8 cellular contexts compared by ENCODE assay signal in the genomic region with DNA sequence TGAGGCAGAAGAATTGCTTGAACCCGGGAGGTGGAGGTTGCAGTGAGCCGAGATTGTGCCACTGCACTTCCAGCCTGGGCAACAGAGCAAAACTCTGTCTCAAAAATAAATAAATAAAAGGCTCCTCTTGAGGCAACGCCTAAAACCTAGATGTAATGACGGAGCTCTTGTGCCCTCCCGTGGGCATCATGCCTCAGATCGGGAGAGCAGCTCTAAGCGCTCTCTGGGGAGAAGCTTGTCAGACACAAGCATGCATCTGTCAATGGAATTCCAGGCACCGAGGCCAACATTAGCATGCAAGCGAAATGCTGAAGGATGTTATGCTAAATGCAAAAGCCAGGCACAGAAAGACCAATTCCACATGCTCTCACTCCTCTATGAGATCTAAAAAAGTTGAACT. TPM values are rescaled to one million over a fixed set of nuclear protein-coding genes. Genes with fewer than 3 reads are reported as not detected.
DNase-seq lines count a peak whose midpoint lies in the region; ATAC-seq and TF ChIP-seq lines count a peak whose summit lies in the region.

No MANE protein-coding gene starts in this region.

- H3K36me3 ChIP-seq in NT2/D1 (ENCODE audit: insufficient read depth, insufficient read length, low read length), result no peaks in the 10 kb centered on the region
- no peaks in the 10 kb centered on the region for H3K36me3 ChIP-seq in effector memory CD4-positive, alpha-beta T cell (ENCODE audit: control insufficient read depth, insufficient read depth, low read length)

- H3K27me3 ChIP-seq in NT2/D1 (ENCODE audit: insufficient read depth, insufficient read length) (no peaks in the 10 kb centered on the region), dorsolateral prefrontal cortex (no peaks in the 10 kb centered on the region)
- H3K27me3 ChIP-seq in effector memory CD4-positive, alpha-beta T cell (replicated peaks; ENCODE audit: control insufficient read depth, insufficient read depth, low read length, poor library complexity, severe bottlenecking), result no peaks in the 10 kb centered on the region

- ATAC-seq in Right ventricle myocardium inferior (peak; percentile 73), GM21390 (IDR thresholded peaks at IDR 0.05; ENCODE audit: unreplicated experiment) (no peak)

- peaks cover 17% of the 10 kb centered on the region; the same call in 1 of the 2 replicates for H3K9me3 ChIP-seq in NT2/D1 (ENCODE audit: insufficient read depth, low read length)
- no peaks in the 10 kb centered on the region for H3K9me3 ChIP-seq in effector memory CD4-positive, alpha-beta T cell (ENCODE audit: control insufficient read depth, low read length)

- DNase-seq in Right ventricle myocardium inferior (ENCODE audit: missing footprints) (no peak), cardiac septum (ENCODE audit: low spot score) (no peak), NT2/D1 (ENCODE audit: low read depth, low spot score) (peak; percentile 54), dorsolateral prefrontal cortex (peak; percentile 27 to 80 (median 74)), nucleus accumbens (lab: John Stamatoyannopoulos, UW) (peak in 49 of 56 donors; percentile 3 to 81 (median 37))
- no peak for DNase-seq in effector memory CD4-positive, alpha-beta T cell
- no peak for DNase-seq in activated CD4-positive, alpha-beta T cell treated with anti-CD3 and anti-CD28 coated beads for 4 hours

- TF ChIP-seq CTCF in dorsolateral prefrontal cortex (IDR thresholded peaks at IDR 0.05 in 54 of 56, conservative IDR thresholded peaks at IDR 0.05 in 2 of 56; ENCODE audit: low read depth in 1 of 56, partially characterized antibody in 56 of 56), result peak in 54 of 56 donors; percentile 27 to 75 (median 55)

- peaks cover 3% of the 10 kb centered on the region for H3K4me1 ChIP-seq in NT2/D1 (ENCODE audit: insufficient read depth, insufficient read length)
- no peaks in the 10 kb centered on the region for H3K4me1 ChIP-seq in effector memory CD4-positive, alpha-beta T cell (ENCODE audit: control insufficient read depth, insufficient read depth, low read length, poor library complexity, severe bottlenecking)

- no peak overlapping the region for H3K9ac ChIP-seq in NT2/D1 (ENCODE audit: insufficient read length, low read depth)

- H3K27ac ChIP-seq in dorsolateral prefrontal cortex, result no peak overlapping the region
- H3K27ac ChIP-seq in effector memory CD4-positive, alpha-beta T cell (ENCODE audit: insufficient read depth, low read length, poor library complexity, severe bottlenecking), result no peak overlapping the region

- intact Hi-C loops in Right ventricle myocardium inferior (cut with DNase I), result loop anchor here (1.0 to 5.0 kb wide), 2 partner anchors 121 to 441 kb away; no protein-coding TSS in a partner anchor
- intact Hi-C loops in cardiac septum (cut with DNase I), result loop anchor here (2.0 kb wide), 1 partner anchor 122 kb away; no protein-coding TSS in a partner anchor
- intact Hi-C loops in dorsolateral prefrontal cortex (cut with DNase I), result loop anchor here (1.0 to 5.0 kb wide), 2 partner anchors 121 kb away; no protein-coding TSS in a partner anchor

- H3K4me3 ChIP-seq in NT2/D1 (ENCODE audit: insufficient read length, low read depth), result no peak overlapping the region
- no peak overlapping the region for H3K4me3 ChIP-seq in dorsolateral prefrontal cortex
- H3K4me3 ChIP-seq in effector memory CD4-positive, alpha-beta T cell (ENCODE audit: insufficient read depth, low read depth, low read length, poor library complexity, severe bottlenecking), result no peak overlapping the region

RNA-seq across cellular contexts. Expression of gene MRI1, which starts 45.6 kb away (rescaled TPM):
- 13.0 TPM for total RNA-seq in Right ventricle myocardium inferior
- total RNA-seq in cardiac septum, result 15.4 TPM
- 10 to 100 TPM; 17.0 to 55.8 (median 33.9) TPM for total RNA-seq in dorsolateral prefrontal cortex

RNA-seq across cellular contexts. Expression of gene C19orf53, which starts 55.5 kb away (rescaled TPM):
- total RNA-seq in Right ventricle myocardium inferior (89.9 TPM), cardiac septum (91.2 TPM), dorsolateral prefrontal cortex (100 to 1,000 TPM in 2 of 120 experiments, 10 to 100 TPM in 118; 44.9 to 112 (median 67.3) TPM)

Comparison
In these comparisons a context has a peak if more than half of its experiments do, and no peak if none do; other contexts are left out.
1. DNase-seq: peak in NT2/D1 (single experiment), dorsolateral prefrontal cortex (10 of 10) and nucleus accumbens (49 of 56); none in Right ventricle myocardium inferior (single experiment), cardiac septum (single experiment), effector memory CD4-positive, alpha-beta T cell (0 of 3) and activated CD4-positive, alpha-beta T cell treated with anti-CD3 and anti-CD28 coated beads for 4 hours (0 of 2).